ENCODE assay signal across 24 cellular contexts in genomic region chr12:108704527-108704926, GRCh38. TPM values are rescaled to one million over a fixed set of nuclear protein-coding genes. Genes with fewer than 3 reads are reported as not detected.
A peak's percentile ranks its signal among the peaks of the same experiment; 100 is the strongest.
DNase-seq lines count a peak whose midpoint lies in the region; TF ChIP-seq lines count a peak whose summit lies in the region.
"Had no signal": no experiment of that assay in that cellular context is flagged by ENCODE, and none has a peak within 500 bp of the region (broad histone marks: within the 10 kb centered on the region; RNA-seq: fewer than 3 reads in every experiment).

No MANE protein-coding gene starts in this region.

- H3K79me2 ChIP-seq in hepatocyte (peaks cover 96% of the 10 kb centered on the region), osteoblast (ENCODE audit: insufficient read depth, low read length) (peaks cover 100% of the 10 kb centered on the region)

- intact Hi-C loops in head of caudate nucleus (cut with DNase I) = no loop called here

- H3K4me3 ChIP-seq in cardiac muscle cell (no peak overlapping the region), right atrium auricular region (no peak overlapping the region), hepatocyte (no peak overlapping the region), osteoblast (ENCODE audit: insufficient read depth, low read length) (no peak overlapping the region)
- H3K4me3 ChIP-seq: BLaER1 treated with 17β-estradiol and CSF1 and Interleukin-3, amounts not matched to agents 10 nM and 100 nM; prostate gland had no signal

- no peak for DNase-seq in cardiac muscle cell (ENCODE audit: low read depth in 1 of 2, low spot score in 1 of 2)
- DNase-seq in right atrium auricular region (ENCODE audit: low spot score) = no peak
- peak; percentile 49 for DNase-seq in hepatocyte (ENCODE audit: low spot score)
- no peak for DNase-seq in osteoblast (ENCODE audit: insufficient read length, low spot score, missing footprints)
- DNase-seq in NCI-H446 (lab: John Stamatoyannopoulos, UW) = no peak
- no peak for DNase-seq in COLO829 (ENCODE audit: low spot score)
- no peak for DNase-seq in AG08395 (ENCODE audit: low spot score)
- DNase-seq in head of caudate nucleus = no peak
- DNase-seq: activated CD4-positive, alpha-beta T cell treated with anti-CD3 and anti-CD28 coated beads for 4 hours; activated gamma-delta T cell treated with Interleukin-2 at 50 U/mL for 16 hours; activated naive CD8-positive, alpha-beta T cell treated with anti-CD3 and anti-CD28 coated beads, Interleukin-2, amount 50 U/mL, for 24 hours; activated T-cell treated with anti-CD3 and anti-CD28 coated beads, Interleukin-2, amount 50 U/mL, for 24 hours; effector CD4-positive, alpha-beta T cell; erythroblast; foreskin fibroblast; H9; immature natural killer cell; left ventricle myocardium superior; NCI-H1092; NCI-H2081; stimulated activated CD4-positive, alpha-beta T cell treated with anti-CD3 and anti-CD28 coated beads, Interleukin-2, amount 100 ng/mL, for 24 hours; substantia nigra had no signal

- H3K4me2 ChIP-seq in hepatocyte (no peak overlapping the region), osteoblast (ENCODE audit: insufficient read depth, low read length) (no peak overlapping the region)

- no peaks in the 10 kb centered on the region for H3K9me3 ChIP-seq in cardiac muscle cell (ENCODE audit: low read depth)
- H3K9me3 ChIP-seq in right atrium auricular region = no peaks in the 10 kb centered on the region
- H3K9me3 ChIP-seq in hepatocyte (ENCODE audit: low read depth) = no peaks in the 10 kb centered on the region
- no peaks in the 10 kb centered on the region for H3K9me3 ChIP-seq in osteoblast (ENCODE audit: low read depth, low read length)
- H3K9me3 ChIP-seq: BLaER1 treated with 17β-estradiol and CSF1 and Interleukin-3, amounts not matched to agents 10 nM and 100 nM; prostate gland had no signal

- H3K4me1 ChIP-seq in cardiac muscle cell (ENCODE audit: low read depth) (peaks cover 53% of the 10 kb centered on the region), right atrium auricular region (peaks cover 0 to 60% of the 10 kb centered on the region in 2 donors), hepatocyte (ENCODE audit: insufficient read depth) (peaks cover 23% of the 10 kb centered on the region), osteoblast (ENCODE audit: insufficient read depth, low read length) (peaks cover 24% of the 10 kb centered on the region)

- H3K27ac ChIP-seq in cardiac muscle cell = peak overlapping the region; percentile 99
- no peak overlapping the region for H3K27ac ChIP-seq in right atrium auricular region
- H3K27ac ChIP-seq in hepatocyte = peak overlapping the region; percentile 27
- peak overlapping the region; percentile 2 for H3K27ac ChIP-seq in osteoblast (ENCODE audit: low read depth, low read length)
- H3K27ac ChIP-seq: prostate gland had no signal

- no peaks in the 10 kb centered on the region for H3K27me3 ChIP-seq in cardiac muscle cell
- H3K27me3 ChIP-seq in right atrium auricular region = no peaks in the 10 kb centered on the region
- H3K27me3 ChIP-seq in hepatocyte = no peaks in the 10 kb centered on the region
- no peaks in the 10 kb centered on the region for H3K27me3 ChIP-seq in osteoblast (ENCODE audit: insufficient read depth, low read length)
- H3K27me3 ChIP-seq: BLaER1 treated with 17β-estradiol and CSF1 and Interleukin-3, amounts not matched to agents 10 nM and 100 nM had no signal

- no peak for TF ChIP-seq CTCF in cardiac muscle cell (IDR thresholded peaks at IDR 0.05; ENCODE audit: low read depth, low read length)
- TF ChIP-seq CTCF in right atrium auricular region (IDR thresholded peaks at IDR 0.05) = no peak
- TF ChIP-seq CTCF in hepatocyte (IDR thresholded peaks at IDR 0.05; ENCODE audit: poor library complexity) = no peak
- TF ChIP-seq CTCF in osteoblast (IDR thresholded peaks at IDR 0.05; ENCODE audit: extremely low read depth, low read depth, low read length) = no peak

- H3K36me3 ChIP-seq in cardiac muscle cell (no peaks in the 10 kb centered on the region), right atrium auricular region (peaks cover 14% of the 10 kb centered on the region), hepatocyte (replicated peaks; ENCODE audit: insufficient read depth, low read depth) (peaks cover 3% of the 10 kb centered on the region), osteoblast (ENCODE audit: insufficient read depth, low read length) (peaks cover 58% of the 10 kb centered on the region)
- H3K36me3 ChIP-seq: prostate gland had no signal

- no peak overlapping the region for H2AFZ ChIP-seq in hepatocyte
- H2AFZ ChIP-seq in osteoblast (ENCODE audit: low read length) = no peak overlapping the region

- H4K20me1 ChIP-seq in hepatocyte (ENCODE audit: insufficient read depth, poor library complexity, severe bottlenecking) (peaks cover 36% of the 10 kb centered on the region), osteoblast (ENCODE audit: insufficient read depth, low read length) (peaks cover 50% of the 10 kb centered on the region)

- no peaks in the 10 kb centered on the region for H3K9me2 ChIP-seq in hepatocyte (replicated peaks; ENCODE audit: insufficient read depth)

- WGBS in hepatocyte (ENCODE audit: low lambda C conversion rate, missing lambda C conversion rate) = 60% methylated on average over 5 of the region's 5 CpGs

RNA-seq across cellular contexts. Expression of gene CORO1C, which starts 26.8 kb away (rescaled TPM):
- total RNA-seq in cardiac muscle cell = 48.0 and 65.4 TPM in 2 replicates
- polyA plus RNA-seq in cardiac muscle cell = 67.5 and 72.5 TPM in 2 replicates
- total RNA-seq in right atrium auricular region = 10 to 100 TPM; 59.6 to 70.7 TPM
- total RNA-seq in hepatocyte = 109 and 137 TPM in 2 replicates
- 76.5 and 110 TPM in 2 replicates for polyA plus RNA-seq in hepatocyte
- 228 and 261 TPM in 2 replicates for total RNA-seq in osteoblast

Comparison
In these comparisons a context has a peak if more than half of its experiments do, and no peak if none do; other contexts are left out.
1. H3K27ac ChIP-seq: peak in cardiac muscle cell (single experiment), hepatocyte (single experiment) and osteoblast (single experiment); none in right atrium auricular region (0 of 2).